Comparison of ENCODE assay signal across 34 cellular contexts in genomic region chr4:25528391-25528790, GRCh38.
"Had no signal": no experiment of that assay in that cellular context is flagged by ENCODE, and none has a peak within 500 bp of the region (broad histone marks: within the 10 kb centered on the region; RNA-seq: fewer than 3 reads in every experiment).

No MANE protein-coding gene starts in this region.

- H3K36me3 ChIP-seq: adrenal gland, ascending aorta, brain microvascular endothelial cell, breast epithelium, cardiac muscle cell had no signal

- FAIRE-seq: astrocyte, bronchial epithelial cell had no signal

- DNase-seq: activated effector memory CD4-positive, alpha-beta T cell treated with anti-CD3 and anti-CD28 coated beads, Interleukin-2, amount 50 U/mL, for 16 hours; activated effector memory CD4-positive, alpha-beta T cell treated with Interleukin-2 at 50 U/mL for 16 hours; activated gamma-delta T cell; activated gamma-delta T cell treated with Interleukin-2 at 50 U/mL for 16 hours; activated naive CD4-positive, alpha-beta T cell; activated naive CD4-positive, alpha-beta T cell treated with anti-CD3 and anti-CD28 coated beads for 36 hours; activated naive CD4-positive, alpha-beta T cell treated with anti-CD3 and anti-CD28 coated beads, Interleukin-2, amount 10 ng/mL, durations not matched to agents 7 days and 5 days; activated naive CD4-positive, alpha-beta T cell treated with anti-CD3 and anti-CD28 coated beads, Interleukin-2, amount 50 U/mL, for 16 hours; activated naive CD4-positive, alpha-beta T cell treated with Interleukin-2 at 50 U/mL for 16 hours; activated naive CD8-positive, alpha-beta T cell treated with anti-CD3 and anti-CD28 coated beads for 36 hours; activated naive CD8-positive, alpha-beta T cell treated with anti-CD3 and anti-CD28 coated beads, Interleukin-2, amount 10 ng/mL, durations not matched to agents 7 days and 5 days; activated naive CD8-positive, alpha-beta T cell treated with anti-CD3 and anti-CD28 coated beads, Interleukin-2, amount 50 U/mL, for 24 hours; activated T-cell treated with anti-CD3 and anti-CD28 coated beads, Interleukin-2, amount 50 U/mL, for 1 hour; activated T-cell treated with anti-CD3 and anti-CD28 coated beads, Interleukin-2, amount 50 U/mL, for 24 hours; activated T-cell treated with anti-CD3 and anti-CD28 coated beads, Interleukin-2, amount 50 U/mL, for 4 hours; activated T-cell treated with anti-CD3 and anti-CD28 coated beads, Interleukin-2, amount 50 U/mL, for 48 hours; activated T-cell treated with anti-CD3 and anti-CD28 coated beads, Interleukin-2, amount 50 U/mL, for 72 hours; adrenal gland; amniotic stem cell; amygdala; anterior cingulate cortex; aorta; body of pancreas; brain microvascular endothelial cell; caudate nucleus; central memory CD4-positive, alpha-beta T cell; cerebellar nuclear complex had no signal

- H3K27me3 ChIP-seq: adrenal gland, ascending aorta, body of pancreas, brain microvascular endothelial cell, breast epithelium, cardiac muscle cell had no signal

- H3K4me1 ChIP-seq: adrenal gland, ascending aorta, breast epithelium had no signal

- H3K9me3 ChIP-seq: adrenal gland, ascending aorta, body of pancreas, breast epithelium had no signal

- ATAC-seq: activated naive CD4-positive, alpha-beta T cell treated with anti-CD3 and anti-CD28 coated beads, Interleukin-2, amount 50 U/mL, for 72 hours; activated naive CD8-positive, alpha-beta T cell treated with anti-CD3 and anti-CD28 coated beads, Interleukin-2, amount 50 U/mL, for 24 hours; activated T-cell treated with anti-CD3 and anti-CD28 coated beads, Interleukin-2, amount 50 U/mL, for 4 hours; activated T-cell treated with anti-CD3 and anti-CD28 coated beads, Interleukin-2, amount 50 U/mL, for 72 hours; activated T-helper 17 cell treated with anti-CD3 and anti-CD28 coated beads, Interleukin-2, amount 50 U/mL, for 72 hours; body of pancreas had no signal

- H3K4me3 ChIP-seq: adrenal gland, ascending aorta, body of pancreas, breast epithelium, cardiac muscle cell had no signal

- H3K27ac ChIP-seq: adrenal gland, ascending aorta, body of pancreas, brain microvascular endothelial cell, breast epithelium, cardiac muscle cell had no signal
